In genomic region chr1:11031624-11032262, GRCh38 we compare ENCODE assay signal across 24 cellular contexts. TPM values are rescaled to one million over a fixed set of nuclear protein-coding genes. Genes with fewer than 3 reads are reported as not detected.
DNase-seq lines count a peak whose midpoint lies in the region; ATAC-seq and TF ChIP-seq lines count a peak whose summit lies in the region.
"Had no signal": no experiment of that assay in that cellular context is flagged by ENCODE, and none has a peak within 500 bp of the region (broad histone marks: within the 10 kb centered on the region; RNA-seq: fewer than 3 reads in every experiment).

No MANE protein-coding gene starts in this region.

- H3K9me2 ChIP-seq in SK-N-SH = no peaks in the 10 kb centered on the region

- no peaks in the 10 kb centered on the region for H3K36me3 Mint-ChIP-seq in activated naive CD8-positive, alpha-beta T cell
- H3K36me3 Mint-ChIP-seq in activated naive CD8-positive, alpha-beta T cell treated with anti-CD3 and anti-CD28 coated beads for 36 hours = no peaks in the 10 kb centered on the region

- H3K27ac ChIP-seq in SK-N-SH (ENCODE audit: low read depth in 2 of 2, low read length in 1 of 2) (no peak overlapping the region), RWPE2 (ENCODE audit: poor library complexity, severe bottlenecking) (no peak overlapping the region), psoas muscle (no peak overlapping the region)
- H3K27ac ChIP-seq: 22Rv1 had no signal

- TF ChIP-seq RAD21 in SK-N-SH (IDR thresholded peaks at IDR 0.05; ENCODE audit: low read length) = no peak

- CTCF ChIA-PET in SK-N-SH (lab: Yijun Ruan, JAX) = interaction anchor here (0.9 kb wide), 1 partner anchor 164 kb away, joined by 3 read pairs; no protein-coding TSS in a partner anchor

- peak overlapping the region; percentile 22 for H3K27ac Mint-ChIP-seq in activated naive CD8-positive, alpha-beta T cell
- no peak overlapping the region for H3K27ac Mint-ChIP-seq in activated naive CD8-positive, alpha-beta T cell treated with anti-CD3 and anti-CD28 coated beads for 36 hours
- H3K27ac Mint-ChIP-seq: CD4-positive, CD25-positive, alpha-beta regulatory T cell; HFFc6 had no signal

- peaks cover 8% of the 10 kb centered on the region for H3F3A ChIP-seq in SK-N-SH (replicated peaks; ENCODE audit: insufficient read depth)

- H3K4me1 ChIP-seq in SK-N-SH (ENCODE audit: control insufficient read depth in 1 of 2, insufficient read depth in 2 of 2, low read depth in 1 of 2, low read length in 1 of 2) (no peaks in the 10 kb centered on the region), RWPE2 (ENCODE audit: insufficient read depth, poor library complexity, severe bottlenecking) (no peaks in the 10 kb centered on the region), psoas muscle (peaks cover 1% of the 10 kb centered on the region)
- H3K4me1 ChIP-seq: BE2C, Caco-2 had no signal

- TF ChIP-seq CTCF in SK-N-SH (IDR thresholded peaks at IDR 0.05) (no peak), RWPE2 (IDR thresholded peaks at IDR 0.05; ENCODE audit: poor library complexity, severe bottlenecking) (no peak), psoas muscle (IDR thresholded peaks at IDR 0.05) (no peak)

- no peak overlapping the region for H3K4me2 ChIP-seq in SK-N-SH

- no peak overlapping the region for H3K4me3 Mint-ChIP-seq in activated naive CD8-positive, alpha-beta T cell
- H3K4me3 Mint-ChIP-seq in activated naive CD8-positive, alpha-beta T cell treated with anti-CD3 and anti-CD28 coated beads for 36 hours = no peak overlapping the region
- H3K4me3 Mint-ChIP-seq: CD4-positive, CD25-positive, alpha-beta regulatory T cell; HFFc6 had no signal

- H3K9me3 ChIP-seq in SK-N-SH (no peaks in the 10 kb centered on the region), RWPE2 (ENCODE audit: severe bottlenecking) (no peaks in the 10 kb centered on the region), psoas muscle (no peaks in the 10 kb centered on the region)
- H3K9me3 ChIP-seq: BE2C, Caco-2 had no signal

- DNase-seq in SK-N-SH = no peak
- no peak for DNase-seq in activated naive CD8-positive, alpha-beta T cell treated with anti-CD3 and anti-CD28 coated beads for 36 hours
- DNase-seq in RWPE2 (ENCODE audit: low spot score) = no peak
- no peak for DNase-seq in psoas muscle
- DNase-seq in D341Med (ENCODE audit: low spot score) = no peak
- DNase-seq in DMS79 treated with DMSO at 0.1 percent for 48 hours (lab: John Stamatoyannopoulos, UW) = no peak
- DNase-seq: BE2C; Caco-2; CD4-positive, CD25-positive, alpha-beta regulatory T cell; DMS153; EL; HFFc6; KG1; MV-4-11; NCI-H1694 treated with DMSO at 0.1 percent for 48 hours; NCI-H2107; NCI-H510A treated with DMSO at 0.1 percent for 48 hours; NCI-H774; SIG-M5 had no signal

- peak; percentile 11; the same call in 2 of the 3 replicates for ATAC-seq in SK-N-SH treated with all-trans-retinoic acid at 6 μM for 48 hours
- peak; percentile 30 for ATAC-seq in RWPE2 (ENCODE audit: low read depth)
- ATAC-seq in psoas muscle = peak; percentile 21 to 34 (median 26)

- H4K20me1 ChIP-seq in SK-N-SH (ENCODE audit: insufficient read depth) = no peaks in the 10 kb centered on the region

- no peak for TF ChIP-seq EP300 in SK-N-SH (IDR thresholded peaks at IDR 0.05; ENCODE audit: borderline replicate concordance in 1 of 2, low read depth in 1 of 2, low read length in 1 of 2)

- no peaks in the 10 kb centered on the region for H3K79me2 ChIP-seq in SK-N-SH (ENCODE audit: insufficient read depth)

- H3K9me3 Mint-ChIP-seq in activated naive CD8-positive, alpha-beta T cell (ENCODE audit: low read depth) = no peaks in the 10 kb centered on the region
- no peaks in the 10 kb centered on the region for H3K9me3 Mint-ChIP-seq in activated naive CD8-positive, alpha-beta T cell treated with anti-CD3 and anti-CD28 coated beads for 36 hours
- H3K9me3 Mint-ChIP-seq: CD4-positive, CD25-positive, alpha-beta regulatory T cell; HFFc6 had no signal

- peaks cover 10 to 14% of the 10 kb centered on the region in 2 experiments for H3K36me3 ChIP-seq in SK-N-SH (replicated peaks in 1 of 2; ENCODE audit: control insufficient read depth in 1 of 2, insufficient read depth in 2 of 2, low read length in 1 of 2)
- peaks cover 8% of the 10 kb centered on the region; the same call in 1 of the 2 replicates for H3K36me3 ChIP-seq in RWPE2 (ENCODE audit: low read depth)
- peaks cover 0 to 35% of the 10 kb centered on the region in 2 donors for H3K36me3 ChIP-seq in psoas muscle (ENCODE audit: insufficient read depth in 1 of 2, low read depth in 1 of 2)
- H3K36me3 ChIP-seq: BE2C had no signal

- intact Hi-C loops in psoas muscle (cut with DNase I) = no loop called here

- H3K27me3 ChIP-seq in SK-N-SH (ENCODE audit: insufficient read depth) (no peaks in the 10 kb centered on the region), RWPE2 (ENCODE audit: insufficient read depth, poor library complexity, severe bottlenecking) (no peaks in the 10 kb centered on the region), psoas muscle (ENCODE audit: insufficient read depth in 3 of 3, low read length in 2 of 3) (no peaks in the 10 kb centered on the region)
- H3K27me3 ChIP-seq: BE2C had no signal

- POLR2A ChIA-PET in SK-N-SH (lab: Yijun Ruan, JAX) = interaction anchor here (0.5 to 0.6 kb wide), 2 partner anchors 508 to 636 kb away, joined by 3 read pairs; no protein-coding TSS in a partner anchor

- no peak overlapping the region for H2AFZ ChIP-seq in SK-N-SH (ENCODE audit: low read depth)

- H3K4me3 ChIP-seq in SK-N-SH (ENCODE audit: low read depth in 2 of 2, low read length in 1 of 2) (no peak overlapping the region), RWPE2 (ENCODE audit: severe bottlenecking) (no peak overlapping the region), psoas muscle (no peak overlapping the region)

- 96% methylated on average over 10 of the region's 10 CpGs for WGBS in SK-N-SH (ENCODE audit: low lambda C conversion rate)
- 85 to 90% (median 86%) methylated on average over 10 of the region's 10 CpGs for whole genome bisulfite sequencing in psoas muscle, 3 donors

- no peaks in the 10 kb centered on the region for H3K27me3 Mint-ChIP-seq in activated naive CD8-positive, alpha-beta T cell
- H3K27me3 Mint-ChIP-seq in activated naive CD8-positive, alpha-beta T cell treated with anti-CD3 and anti-CD28 coated beads for 36 hours = no peaks in the 10 kb centered on the region
- H3K27me3 Mint-ChIP-seq: CD4-positive, CD25-positive, alpha-beta regulatory T cell had no signal

- H3K9ac ChIP-seq in SK-N-SH = no peak overlapping the region

- H3K4me1 Mint-ChIP-seq in activated naive CD8-positive, alpha-beta T cell (ENCODE audit: low read depth) = no peaks in the 10 kb centered on the region
- H3K4me1 Mint-ChIP-seq in activated naive CD8-positive, alpha-beta T cell treated with anti-CD3 and anti-CD28 coated beads for 36 hours = peaks cover 2% of the 10 kb centered on the region

TF ChIP-seq in SK-N-SH treated with all-trans-retinoic acid at 6 μM for 48 hours, 23 proteins besides CTCF, POLR2A, EP300 and RAD21 (continues in another document):
- TF ChIP-seq GLIS3 (CRISPR knock-in tag; IDR thresholded peaks at IDR 0.05) (no peak), ZNF70 (CRISPR knock-in tag; IDR thresholded peaks at IDR 0.05) (no peak)

TF ChIP-seq in SK-N-SH, 30 proteins besides CTCF, POLR2A, EP300 and RAD21:
- no peak for TF ChIP-seq EZH2phosphoT487 (IDR thresholded peaks at IDR 0.05; ENCODE audit: borderline replicate concordance, low read depth)
- TF ChIP-seq GATA2 (CRISPR knock-in tag; IDR thresholded peaks at IDR 0.05) = no peak
- no peak for TF ChIP-seq SIN3A (IDR thresholded peaks at IDR 0.05; ENCODE audit: borderline replicate concordance, low read depth, low read length)
- no peak for TF ChIP-seq NRF1 (IDR thresholded peaks at IDR 0.05; ENCODE audit: low read depth, low read length)
- no peak for TF ChIP-seq RCOR1 (IDR thresholded peaks at IDR 0.05; ENCODE audit: low read length)
- no peak for TF ChIP-seq TAF1 (IDR thresholded peaks at IDR 0.05; ENCODE audit: borderline replicate concordance, low read depth, low read length)
- no peak for TF ChIP-seq JUND (IDR thresholded peaks at IDR 0.05)
- TF ChIP-seq POLR2AphosphoS5 (IDR thresholded peaks at IDR 0.05; ENCODE audit: low read depth, low read length) = no peak
- no peak for TF ChIP-seq MXI1 (IDR thresholded peaks at IDR 0.05; ENCODE audit: low read depth, low read length)
- TF ChIP-seq ELF1 (IDR thresholded peaks at IDR 0.05) = no peak
- TF ChIP-seq SMC3 (IDR thresholded peaks at IDR 0.05; ENCODE audit: low read depth, low read length) = no peak
- no peak for TF ChIP-seq FOXM1 (IDR thresholded peaks at IDR 0.05; ENCODE audit: low read depth)

RNA-seq across cellular contexts. Expression of gene MASP2, which starts 15.3 kb away (rescaled TPM):
- polyA plus RNA-seq in SK-N-SH (2012; rRNA removed) (not detected in 2 replicates), psoas muscle (under 1 TPM in 1 of 3 donors, not detected in 2; 0.03 TPM)
- polyA plus RNA-seq in SK-N-SH (2012; cell fraction: cytosol; rRNA removed) = not detected in 2 replicates
- polyA plus RNA-seq in SK-N-SH (2012; cell fraction: nucleus; rRNA removed) = 0.05 and 0.21 TPM in 2 replicates
- under 1 TPM in 1 of 2 experiments, not detected in 1; 0.25 TPM for total RNA-seq in activated naive CD8-positive, alpha-beta T cell treated with anti-CD3 and anti-CD28 coated beads for 36 hours
- total RNA-seq in psoas muscle = not detected
- total RNA-seq: CD4-positive, CD25-positive, alpha-beta regulatory T cell; H4; RPMI7951 had no signal

RNA-seq across cellular contexts. Expression of gene TARDBP, which starts 19.3 kb away (rescaled TPM):
- polyA plus RNA-seq in SK-N-SH (2012; rRNA removed) (156 and 207 TPM in 2 replicates), psoas muscle (100 to 1,000 TPM; 183 to 387 (median 258) TPM)
- polyA plus RNA-seq in SK-N-SH (2012; cell fraction: cytosol; rRNA removed) = 151 and 217 TPM in 2 replicates
- 379 and 436 TPM in 2 replicates for polyA plus RNA-seq in SK-N-SH (2012; cell fraction: nucleus; rRNA removed)
- total RNA-seq in activated naive CD8-positive, alpha-beta T cell treated with anti-CD3 and anti-CD28 coated beads for 36 hours = 100 to 1,000 TPM; 202 to 206 TPM
- 100 to 1,000 TPM in 2 of 4 donors, 10 to 100 TPM in 2; 91.8 to 132 (median 103) TPM for total RNA-seq in psoas muscle

RNA-seq across cellular contexts. Expression of gene SRM, which starts 28.1 kb away (rescaled TPM):
- polyA plus RNA-seq in SK-N-SH (2012; rRNA removed) (60.9 and 105 TPM in 2 replicates), psoas muscle (100 to 1,000 TPM in 1 of 3 donors, 10 to 100 TPM in 2; 69.6 to 163 (median 79.3) TPM)
- 82.2 and 124 TPM in 2 replicates for polyA plus RNA-seq in SK-N-SH (2012; cell fraction: cytosol; rRNA removed)
- polyA plus RNA-seq in SK-N-SH (2012; cell fraction: nucleus; rRNA removed) = 61.2 and 80.1 TPM in 2 replicates
- 100 to 1,000 TPM; 387 to 388 TPM for total RNA-seq in activated naive CD8-positive, alpha-beta T cell treated with anti-CD3 and anti-CD28 coated beads for 36 hours
- 100 to 1,000 TPM in 1 of 4 donors, 10 to 100 TPM in 3; 60.4 to 106 (median 74.9) TPM for total RNA-seq in psoas muscle
